ENCODE assay signal across 20 cellular contexts in the genomic region with DNA sequence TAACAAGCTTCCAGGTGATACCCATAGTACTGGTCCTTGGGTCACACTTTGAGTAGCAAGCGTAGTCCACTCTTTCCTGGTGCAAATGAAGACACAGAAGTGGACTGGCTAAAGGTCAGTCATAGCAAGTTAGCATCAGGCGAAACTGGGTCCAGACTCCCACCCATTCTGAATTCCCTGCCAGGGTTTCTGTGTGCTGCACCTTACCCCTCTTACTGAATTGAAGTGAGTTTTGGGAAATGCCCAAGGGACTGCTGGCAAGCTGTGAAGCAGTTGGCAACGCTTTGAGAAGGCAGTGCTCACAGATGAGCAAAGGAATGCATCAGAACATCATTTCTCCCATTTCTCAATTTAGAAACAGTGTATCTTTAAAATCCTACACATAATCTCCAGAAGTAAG. TPM values are rescaled to one million over a fixed set of nuclear protein-coding genes. Genes with fewer than 3 reads are reported as not detected.
DNase-seq lines count a peak whose midpoint lies in the region; ATAC-seq and TF ChIP-seq lines count a peak whose summit lies in the region.
"Had no signal": no experiment of that assay in that cellular context is flagged by ENCODE, and none has a peak within 500 bp of the region (broad histone marks: within the 10 kb centered on the region; RNA-seq: fewer than 3 reads in every experiment).

No MANE protein-coding gene starts in this region.

- H3K4me1 Mint-ChIP-seq in activated naive CD4-positive, alpha-beta T cell treated with anti-CD3 and anti-CD28 coated beads for 36 hours (ENCODE audit: low read depth) = peaks cover 47% of the 10 kb centered on the region
- H3K4me1 Mint-ChIP-seq in HFFc6 (ENCODE audit: low read depth) = peaks cover 38% of the 10 kb centered on the region

- H3K27me3 Mint-ChIP-seq in activated naive CD4-positive, alpha-beta T cell treated with anti-CD3 and anti-CD28 coated beads for 36 hours (ENCODE audit: low read depth) = no peaks in the 10 kb centered on the region
- H3K27me3 Mint-ChIP-seq in HFFc6 (ENCODE audit: insufficient read depth) = no peaks in the 10 kb centered on the region
- H3K27me3 Mint-ChIP-seq: T-helper 17 cell had no signal

- peaks cover 29% of the 10 kb centered on the region for H3K4me1 ChIP-seq in psoas muscle

- no peaks in the 10 kb centered on the region for H3K27me3 ChIP-seq in psoas muscle (ENCODE audit: insufficient read depth in 3 of 3, low read length in 2 of 3)
- H3K27me3 ChIP-seq: SJSA1 had no signal

- WGBS in psoas muscle, 3 donors = 52 to 65% (median 63%) methylated on average over 3 of the region's 3 CpGs

- intact Hi-C loops in activated naive CD4-positive, alpha-beta T cell treated with anti-CD3 and anti-CD28 coated beads for 36 hours (cut with micrococcal nuclease) = loop anchor here (5.0 to 10.0 kb wide), 3 partner anchors 771 to 1411 kb away; a partner anchor contains a TSS
- intact Hi-C loops in psoas muscle (cut with DNase I) = loop anchor here in 1 of 2 donors (5.0 kb wide), 1 partner anchor 859 kb away; no protein-coding TSS in a partner anchor

- H3K9me3 Mint-ChIP-seq in activated naive CD4-positive, alpha-beta T cell treated with anti-CD3 and anti-CD28 coated beads for 36 hours = no peaks in the 10 kb centered on the region
- H3K9me3 Mint-ChIP-seq in activated naive CD4-positive, alpha-beta T cell treated with anti-CD3 and anti-CD28 coated beads, Interleukin-2, amount 50 U/mL, for 72 hours = no peaks in the 10 kb centered on the region
- H3K9me3 Mint-ChIP-seq in HFFc6 = no peaks in the 10 kb centered on the region
- H3K9me3 Mint-ChIP-seq: activated CD8-positive, alpha-beta T cell treated with anti-CD3 and anti-CD28 coated beads for 36 hours; activated T-helper 1 cell treated with anti-CD3 and anti-CD28 coated beads, Interleukin-12 subunit alpha, Interleukin-12 subunit beta, Interleukin-2, Interleukin-4 antibody, amounts not matched to agents 30 ng/mL and 10 ng/mL and 1 ng/mL, durations not matched to agents 14 hours and 24 hours and 36 hours; H9 had no signal

- peaks cover 0 to 15% of the 10 kb centered on the region in 2 donors for H3K36me3 ChIP-seq in psoas muscle (ENCODE audit: insufficient read depth in 1 of 2, low read depth in 1 of 2)
- H3K36me3 ChIP-seq: cardiac muscle cell had no signal

- peaks cover 1% of the 10 kb centered on the region for H3K36me3 Mint-ChIP-seq in activated naive CD4-positive, alpha-beta T cell treated with anti-CD3 and anti-CD28 coated beads for 36 hours (ENCODE audit: low read depth)
- peaks cover 6 to 7% of the 10 kb centered on the region in 2 donors for H3K36me3 Mint-ChIP-seq in activated naive CD4-positive, alpha-beta T cell treated with anti-CD3 and anti-CD28 coated beads, Interleukin-2, amount 50 U/mL, for 72 hours
- H3K36me3 Mint-ChIP-seq in HFFc6 (ENCODE audit: low read depth) = peaks cover 5% of the 10 kb centered on the region

- CTCF ChIA-PET in activated naive CD4-positive, alpha-beta T cell treated with anti-CD3 and anti-CD28 coated beads for 36 hours (lab: Charles Lee) = interaction anchor here (6.4 kb wide), 1 partner anchor 11 kb away, joined by 110 read pairs; a partner anchor contains a TSS

- no peak overlapping the region for H3K4me3 ChIP-seq in psoas muscle
- H3K4me3 ChIP-seq: cardiac muscle cell, SJSA1 had no signal

- TF ChIP-seq CTCF in HFFc6 (IDR thresholded peaks at IDR 0.05) = no peak
- TF ChIP-seq CTCF in psoas muscle (IDR thresholded peaks at IDR 0.05) = no peak

- peak overlapping the region; percentile 34 for H3K4me3 Mint-ChIP-seq in activated naive CD4-positive, alpha-beta T cell treated with anti-CD3 and anti-CD28 coated beads for 36 hours
- H3K4me3 Mint-ChIP-seq in HFFc6 = peak overlapping the region; percentile 30
- H3K4me3 Mint-ChIP-seq: activated CD8-positive, alpha-beta T cell treated with anti-CD3 and anti-CD28 coated beads for 36 hours; T-helper 17 cell had no signal

- no peak for ATAC-seq in activated naive CD4-positive, alpha-beta T cell treated with anti-CD3 and anti-CD28 coated beads, Interleukin-2, amount 50 U/mL, for 72 hours
- ATAC-seq in psoas muscle = no peak
- ATAC-seq in activated CD4-positive, CD25-positive, alpha-beta regulatory T cell treated with anti-CD3 and anti-CD28 coated beads, Interleukin-2, amount 50 U/mL, for 24 hours = no peak
- ATAC-seq: activated CD8-positive, alpha-beta T cell treated with anti-CD3 and anti-CD28 coated beads for 36 hours; Panc1; T-helper 17 cell had no signal

- H3K9me3 ChIP-seq in psoas muscle = no peaks in the 10 kb centered on the region
- H3K9me3 ChIP-seq: SJSA1 had no signal

- H3K27ac ChIP-seq in psoas muscle = peak overlapping the region; percentile 84
- H3K27ac ChIP-seq: cardiac muscle cell, SJSA1 had no signal

- no peak overlapping the region for H3K27ac Mint-ChIP-seq in activated naive CD4-positive, alpha-beta T cell treated with anti-CD3 and anti-CD28 coated beads for 36 hours
- peak overlapping the region in 1 of 2 donors; percentile 95 for H3K27ac Mint-ChIP-seq in activated naive CD4-positive, alpha-beta T cell treated with anti-CD3 and anti-CD28 coated beads, Interleukin-2, amount 50 U/mL, for 72 hours
- no peak overlapping the region for H3K27ac Mint-ChIP-seq in HFFc6
- H3K27ac Mint-ChIP-seq: activated T-helper 1 cell treated with anti-CD3 and anti-CD28 coated beads, Interleukin-12 subunit alpha, Interleukin-12 subunit beta, Interleukin-2, Interleukin-4 antibody, amounts not matched to agents 30 ng/mL and 10 ng/mL and 1 ng/mL, durations not matched to agents 14 hours and 24 hours and 36 hours; H9; progenitor cell of endocrine pancreas; T-helper 17 cell had no signal

- no peak for DNase-seq in activated naive CD4-positive, alpha-beta T cell treated with anti-CD3 and anti-CD28 coated beads for 36 hours
- DNase-seq in activated naive CD4-positive, alpha-beta T cell treated with anti-CD3 and anti-CD28 coated beads, Interleukin-2, amount 50 U/mL, for 72 hours (ENCODE audit: low spot score in 2 of 2) = no peak
- no peak for DNase-seq in HFFc6
- DNase-seq in fibroblast of peridontal ligament (ENCODE audit: extremely low read depth) = peak; percentile 22
- DNase-seq in psoas muscle = no peak
- DNase-seq in NCI-H1048 (lab: John Stamatoyannopoulos, UW) = no peak
- no peak for DNase-seq in activated gamma-delta T cell treated with Interleukin-2 at 50 U/mL for 16 hours
- DNase-seq: activated CD8-positive, alpha-beta T cell treated with anti-CD3 and anti-CD28 coated beads for 36 hours; glutamatergic neuron; H9; mesendoderm; NCI-H1417 treated with DMSO at 0.1 percent for 48 hours; NCI-H2107; T-helper 17 cell had no signal

RNA-seq across cellular contexts. Expression of a gene that starts 1.8 kb away (rescaled TPM):
- total RNA-seq in activated naive CD4-positive, alpha-beta T cell treated with anti-CD3 and anti-CD28 coated beads for 36 hours = 10 to 100 TPM; 26.4 to 27.0 TPM
- total RNA-seq in activated naive CD4-positive, alpha-beta T cell treated with anti-CD3 and anti-CD28 coated beads, Interleukin-2, amount 50 U/mL, for 72 hours = 10 to 100 TPM; 40.0 to 42.9 TPM
- 10 to 100 TPM; 26.4 to 31.7 (median 29.3) TPM for total RNA-seq in HFFc6 (2021; fragmentation: NEBNext Ultra II Directional; extraction: Animal tissue kit (Norgen Biotek cat#: 25700))
- total RNA-seq in psoas muscle = 10 to 100 TPM; 24.8 to 37.5 (median 28.7) TPM
- polyA plus RNA-seq in psoas muscle = 10 to 100 TPM; 22.8 to 46.8 (median 43.8) TPM

RNA-seq across cellular contexts. Expression of a gene that starts 11.9 kb away (rescaled TPM):
- total RNA-seq in activated naive CD4-positive, alpha-beta T cell treated with anti-CD3 and anti-CD28 coated beads for 36 hours = 1 to 10 TPM; 1.4 to 1.6 TPM
- 1 to 10 TPM; 3.5 to 6.8 TPM for total RNA-seq in activated naive CD4-positive, alpha-beta T cell treated with anti-CD3 and anti-CD28 coated beads, Interleukin-2, amount 50 U/mL, for 72 hours
- total RNA-seq in HFFc6 (2021; fragmentation: NEBNext Ultra II Directional; extraction: Animal tissue kit (Norgen Biotek cat#: 25700)) = 10 to 100 TPM; 10.6 to 28.5 (median 11.6) TPM
- 1 to 10 TPM; 6.0 to 7.7 (median 6.9) TPM for total RNA-seq in psoas muscle
- polyA plus RNA-seq in psoas muscle = 1 to 10 TPM; 4.1 to 6.9 (median 6.8) TPM

RNA-seq across cellular contexts. Expression of a gene that starts 40.5 kb away (rescaled TPM):
- 1 to 10 TPM in 1 of 2 experiments, under 1 TPM in 1; 0.93 to 1.7 TPM for total RNA-seq in activated naive CD4-positive, alpha-beta T cell treated with anti-CD3 and anti-CD28 coated beads for 36 hours
- 10 to 100 TPM in 1 of 2 donors, 1 to 10 TPM in 1; 1.6 to 10.7 TPM for total RNA-seq in activated naive CD4-positive, alpha-beta T cell treated with anti-CD3 and anti-CD28 coated beads, Interleukin-2, amount 50 U/mL, for 72 hours
- 10 to 100 TPM; 11.8 to 14.0 (median 13.2) TPM for total RNA-seq in HFFc6 (2021; fragmentation: NEBNext Ultra II Directional; extraction: Animal tissue kit (Norgen Biotek cat#: 25700))
- 1 to 10 TPM; 2.0 to 4.4 (median 2.9) TPM for total RNA-seq in psoas muscle
- polyA plus RNA-seq in psoas muscle = 1 to 10 TPM; 2.1 to 4.1 (median 3.5) TPM
